ENCODE assay signal across 9 cellular contexts in the genomic region with DNA sequence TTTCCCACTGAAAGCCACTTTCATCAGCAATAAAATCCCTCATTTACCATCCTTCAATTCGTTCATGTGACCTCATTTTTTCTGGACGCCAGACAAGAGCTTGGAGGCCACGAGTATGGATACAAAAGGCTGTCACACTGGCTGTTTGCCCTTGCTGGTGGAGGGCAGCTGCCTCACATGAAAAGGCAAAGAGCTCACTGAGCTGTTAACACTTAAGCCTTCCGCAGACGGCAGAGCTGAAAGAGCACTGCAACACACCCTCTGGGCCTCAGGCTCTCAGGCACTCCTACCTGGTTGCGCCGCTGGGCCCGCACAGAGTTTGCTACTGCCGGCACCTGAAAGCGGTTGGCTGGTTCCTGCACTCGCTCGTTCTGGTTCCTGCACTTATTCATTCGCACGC.
DNase-seq lines count a peak whose midpoint lies in the region; ATAC-seq and TF ChIP-seq lines count a peak whose summit lies in the region.
"Had no signal": no experiment of that assay in that cellular context is flagged by ENCODE, and none has a peak within 500 bp of the region (broad histone marks: within the 10 kb centered on the region; RNA-seq: fewer than 3 reads in every experiment).

No MANE protein-coding gene starts in this region.

- H3K27ac Mint-ChIP-seq in nephron, result peak overlapping the region; percentile 49 to 93 (median 68)
- H3K27ac Mint-ChIP-seq: activated CD4-positive, alpha-beta T cell treated with anti-CD3 and anti-CD28 coated beads, Interleukin-2, amount 10 ng/mL, durations not matched to agents 7 days and 5 days had no signal

- H3K27me3 Mint-ChIP-seq in nephron (ENCODE audit: low read depth), result no peaks in the 10 kb centered on the region
- H3K27me3 Mint-ChIP-seq: activated CD4-positive, alpha-beta T cell treated with anti-CD3 and anti-CD28 coated beads, Interleukin-2, amount 10 ng/mL, durations not matched to agents 7 days and 5 days had no signal

- H3K9me3 Mint-ChIP-seq in nephron, result no peaks in the 10 kb centered on the region
- H3K9me3 Mint-ChIP-seq: activated CD4-positive, alpha-beta T cell treated with anti-CD3 and anti-CD28 coated beads, Interleukin-2, amount 10 ng/mL, durations not matched to agents 7 days and 5 days had no signal

- H3K27ac ChIP-seq in foreskin keratinocyte, result no peak overlapping the region

- peaks cover 23% of the 10 kb centered on the region for H3K4me1 Mint-ChIP-seq in nephron
- H3K4me1 Mint-ChIP-seq: activated CD4-positive, alpha-beta T cell treated with anti-CD3 and anti-CD28 coated beads, Interleukin-2, amount 10 ng/mL, durations not matched to agents 7 days and 5 days had no signal

- ATAC-seq in foreskin keratinocyte (peak; percentile 80), GM18873 (IDR thresholded peaks at IDR 0.05; ENCODE audit: low FRiP score, unreplicated experiment) (no peak), HG03097 (IDR thresholded peaks at IDR 0.05; ENCODE audit: low FRiP score, unreplicated experiment) (no peak)

- peaks cover 11% of the 10 kb centered on the region for H3K27me3 ChIP-seq in foreskin keratinocyte

- TF ChIP-seq CTCF in foreskin keratinocyte (conservative IDR thresholded peaks at IDR 0.05), result no peak
- TF ChIP-seq CTCF in nephron (IDR thresholded peaks at IDR 0.05; ENCODE audit: unreplicated experiment in 3 of 3), result no peak

- no peaks in the 10 kb centered on the region for H3K36me3 Mint-ChIP-seq in nephron (ENCODE audit: low read depth)

- DNase-seq in DMS153 treated with DMSO at 0.1 percent for 48 hours (lab: John Stamatoyannopoulos, UW; ENCODE audit: unreplicated experiment) (peak; percentile 87), NCI-H748 (lab: John Stamatoyannopoulos, UW; ENCODE audit: unreplicated experiment) (peak; percentile 97), foreskin keratinocyte (peak in 1 of 2 donors; percentile 41)
- DNase-seq in activated effector memory CD4-positive, alpha-beta T cell treated with anti-CD3 and anti-CD28 coated beads, Interleukin-2, amount 50 U/mL, for 16 hours, result no peak
- no peak for DNase-seq in effector CD8-positive, alpha-beta T cell (lab: John Stamatoyannopoulos, UW)
- DNase-seq: activated CD4-positive, alpha-beta T cell treated with anti-CD3 and anti-CD28 coated beads, Interleukin-2, amount 10 ng/mL, durations not matched to agents 7 days and 5 days had no signal

- peak overlapping the region in 2 of 3 experiments; percentile 26 to 51 for H3K4me3 Mint-ChIP-seq in nephron
- H3K4me3 Mint-ChIP-seq: activated CD4-positive, alpha-beta T cell treated with anti-CD3 and anti-CD28 coated beads, Interleukin-2, amount 10 ng/mL, durations not matched to agents 7 days and 5 days had no signal

- H3K4me1 ChIP-seq in foreskin keratinocyte, result no peaks in the 10 kb centered on the region

Comparison
In these comparisons a context has a peak if more than half of its experiments do, and no peak if none do; other contexts are left out.
1. DNase-seq: peak in DMS153 treated with DMSO at 0.1 percent for 48 hours (single experiment) and NCI-H748 (single experiment); none in activated effector memory CD4-positive, alpha-beta T cell treated with anti-CD3 and anti-CD28 coated beads, Interleukin-2, amount 50 U/mL, for 16 hours (single experiment) and effector CD8-positive, alpha-beta T cell (single experiment).